Comparison of ENCODE assay signal across 11 cellular contexts in genomic region chrX:101383679-101384078, GRCh38. TPM values are rescaled to one million over a fixed set of nuclear protein-coding genes. Genes with fewer than 3 reads are reported as not detected.
A peak's percentile ranks its signal among the peaks of the same experiment; 100 is the strongest.
DNase-seq lines count a peak whose midpoint lies in the region; ATAC-seq and TF ChIP-seq lines count a peak whose summit lies in the region.
"Had no signal": no experiment of that assay in that cellular context is flagged by ENCODE, and none has a peak within 500 bp of the region (broad histone marks: within the 10 kb centered on the region; RNA-seq: fewer than 3 reads in every experiment).

No MANE protein-coding gene starts in this region.

- H3K4me1 ChIP-seq in neutrophil (ENCODE audit: control insufficient read depth in 1 of 2, insufficient read depth in 1 of 2, low read depth in 1 of 2, low read length in 1 of 2) (peaks cover 27 to 34% of the 10 kb centered on the region in 2 experiments), prostate gland (replicated peaks) (no peaks in the 10 kb centered on the region)

- H3K36me3 ChIP-seq in neutrophil = no peaks in the 10 kb centered on the region
- H3K36me3 ChIP-seq in prostate gland = no peaks in the 10 kb centered on the region

- intact Hi-C loops in activated CD4-positive, alpha-beta T cell treated with anti-CD3 and anti-CD28 coated beads for 36 hours (cut with DNase I, micrococcal nuclease) = no loop called here
- intact Hi-C loops in prostate gland (cut with DNase I) = no loop called here
- intact Hi-C loops in CD4-positive, alpha-beta T cell (cut with DNase I, micrococcal nuclease) = no loop called here

- H3K9me3 ChIP-seq in neutrophil = no peaks in the 10 kb centered on the region
- no peaks in the 10 kb centered on the region for H3K9me3 ChIP-seq in prostate gland
- H3K9me3 ChIP-seq in CD4-positive, alpha-beta T cell (ENCODE audit: control insufficient read depth, low read length) = no peaks in the 10 kb centered on the region

- POLR2A ChIA-PET in activated CD4-positive, alpha-beta T cell treated with anti-CD3 and anti-CD28 coated beads for 36 hours (lab: Charles Lee) = no interaction called here
- POLR2A ChIA-PET in CD4-positive, alpha-beta T cell (lab: Charles Lee) = no interaction called here

- H3K4me1 Mint-ChIP-seq in activated CD4-positive, alpha-beta T cell treated with anti-CD3 and anti-CD28 coated beads for 36 hours = no peaks in the 10 kb centered on the region
- no peaks in the 10 kb centered on the region for H3K4me1 Mint-ChIP-seq in CD4-positive, alpha-beta T cell (ENCODE audit: low read depth)

- ATAC-seq in GM21737 (IDR thresholded peaks at IDR 0.05; ENCODE audit: unreplicated experiment) (peak; percentile 70), HG03460 (IDR thresholded peaks at IDR 0.05; ENCODE audit: unreplicated experiment) (peak; percentile 68)
- no peak for ATAC-seq in activated CD4-positive, alpha-beta T cell treated with anti-CD3 and anti-CD28 coated beads for 36 hours
- no peak for ATAC-seq in CD4-positive, alpha-beta T cell (ENCODE audit: poor library complexity)
- ATAC-seq: naive thymus-derived CD8-positive, alpha-beta T cell had no signal

- H3K27me3 ChIP-seq in neutrophil = no peaks in the 10 kb centered on the region
- no peaks in the 10 kb centered on the region for H3K27me3 ChIP-seq in prostate gland (replicated peaks; ENCODE audit: insufficient read depth)
- H3K27me3 ChIP-seq in CD4-positive, alpha-beta T cell (ENCODE audit: control insufficient read depth, insufficient read depth, low read length) = no peaks in the 10 kb centered on the region

- no peak for TF ChIP-seq POLR2A in prostate gland (IDR thresholded peaks at IDR 0.05)

- DNase-seq in DMS 273 (lab: John Stamatoyannopoulos, UW; ENCODE audit: unreplicated experiment) (peak; percentile 45), DMS 273 treated with DMSO at 0.1 percent for 48 hours (lab: John Stamatoyannopoulos, UW) (no peak), prostate gland (ENCODE audit: low spot score) (no peak)
- no peak for DNase-seq in activated CD4-positive, alpha-beta T cell treated with anti-CD3 and anti-CD28 coated beads for 36 hours
- no peak for DNase-seq in CD4-positive, alpha-beta T cell
- DNase-seq: glutamatergic neuron; naive thymus-derived CD8-positive, alpha-beta T cell had no signal

- peaks cover 3% of the 10 kb centered on the region for H3K27me3 Mint-ChIP-seq in activated CD4-positive, alpha-beta T cell treated with anti-CD3 and anti-CD28 coated beads for 36 hours
- no peaks in the 10 kb centered on the region for H3K27me3 Mint-ChIP-seq in CD4-positive, alpha-beta T cell

- H3K36me3 Mint-ChIP-seq in activated CD4-positive, alpha-beta T cell treated with anti-CD3 and anti-CD28 coated beads for 36 hours (ENCODE audit: low read depth) = no peaks in the 10 kb centered on the region
- H3K36me3 Mint-ChIP-seq in CD4-positive, alpha-beta T cell (ENCODE audit: low read depth) = no peaks in the 10 kb centered on the region
- H3K36me3 Mint-ChIP-seq: naive thymus-derived CD8-positive, alpha-beta T cell had no signal

- no peak overlapping the region for H3K4me3 Mint-ChIP-seq in activated CD4-positive, alpha-beta T cell treated with anti-CD3 and anti-CD28 coated beads for 36 hours
- H3K4me3 Mint-ChIP-seq in CD4-positive, alpha-beta T cell = no peak overlapping the region

- TF ChIP-seq CTCF in neutrophil (IDR thresholded peaks at IDR 0.05) (no peak), prostate gland (IDR thresholded peaks at IDR 0.05) (no peak)
- TF ChIP-seq CTCF in CD4-positive, alpha-beta T cell (IDR thresholded peaks at IDR 0.05) = no peak

- no peak overlapping the region for H3K27ac Mint-ChIP-seq in activated CD4-positive, alpha-beta T cell treated with anti-CD3 and anti-CD28 coated beads for 36 hours
- no peak overlapping the region for H3K27ac Mint-ChIP-seq in CD4-positive, alpha-beta T cell

- H3K9me3 Mint-ChIP-seq in activated CD4-positive, alpha-beta T cell treated with anti-CD3 and anti-CD28 coated beads for 36 hours (ENCODE audit: low read depth) = no peaks in the 10 kb centered on the region
- H3K9me3 Mint-ChIP-seq in CD4-positive, alpha-beta T cell = no peaks in the 10 kb centered on the region
- H3K9me3 Mint-ChIP-seq: naive thymus-derived CD8-positive, alpha-beta T cell had no signal

- CTCF ChIA-PET in activated CD4-positive, alpha-beta T cell treated with anti-CD3 and anti-CD28 coated beads for 36 hours (lab: Charles Lee) = interaction anchor here (0.6 kb wide), 1 partner anchor 45 kb away, joined by 3 read pairs; no protein-coding TSS in a partner anchor
- CTCF ChIA-PET in CD4-positive, alpha-beta T cell (lab: Charles Lee) = interaction anchor here (0.6 kb wide), 1 partner anchor 23 kb away, joined by 4 read pairs; no protein-coding TSS in a partner anchor

- peak overlapping the region; percentile 49 for H3K27ac ChIP-seq in neutrophil
- no peak overlapping the region for H3K27ac ChIP-seq in prostate gland
- H3K27ac ChIP-seq in CD4-positive, alpha-beta T cell (ENCODE audit: low read depth, low read length) = no peak overlapping the region
- H3K27ac ChIP-seq: 22Rv1 had no signal

- WGBS in prostate gland = 42% methylated on average over 2 of the region's 2 CpGs

- H3K4me3 ChIP-seq in neutrophil (ENCODE audit: low read depth in 1 of 2, low read length in 1 of 2) (no peak overlapping the region), prostate gland (no peak overlapping the region)

RNA-seq across cellular contexts. Expression of gene BTK, which starts 2.3 kb away (rescaled TPM):
- not detected for total RNA-seq in activated CD4-positive, alpha-beta T cell treated with anti-CD3 and anti-CD28 coated beads for 36 hours
- total RNA-seq in prostate gland = 1 to 10 TPM; 1.3 to 2.4 TPM
- total RNA-seq in CD4-positive, alpha-beta T cell = under 1 TPM; 0.42 to 0.49 TPM

RNA-seq across cellular contexts. Expression of gene RPL36A, which starts 7.1 kb away (rescaled TPM):
- 100 to 1,000 TPM; 340 to 709 TPM for total RNA-seq in activated CD4-positive, alpha-beta T cell treated with anti-CD3 and anti-CD28 coated beads for 36 hours
- 1,000 to 10,000 TPM in 1 of 2 donors, 100 to 1,000 TPM in 1; 863 to 2,403 TPM for total RNA-seq in prostate gland
- 100 to 1,000 TPM; 417 to 536 TPM for total RNA-seq in CD4-positive, alpha-beta T cell

RNA-seq across cellular contexts. Expression of gene GLA, which starts 24.0 kb away (rescaled TPM):
- total RNA-seq in activated CD4-positive, alpha-beta T cell treated with anti-CD3 and anti-CD28 coated beads for 36 hours = 10 to 100 TPM; 32.6 to 42.2 TPM
- 10 to 100 TPM; 12.6 to 16.4 TPM for total RNA-seq in prostate gland
- 10 to 100 TPM; 26.6 to 26.8 TPM for total RNA-seq in CD4-positive, alpha-beta T cell

RNA-seq across cellular contexts. Expression of gene HNRNPH2, which starts 24.3 kb away (rescaled TPM):
- total RNA-seq in activated CD4-positive, alpha-beta T cell treated with anti-CD3 and anti-CD28 coated beads for 36 hours = 10 to 100 TPM; 18.6 to 26.9 TPM
- 10 to 100 TPM; 43.7 to 56.3 TPM for total RNA-seq in prostate gland
- total RNA-seq in CD4-positive, alpha-beta T cell = 10 to 100 TPM; 50.9 to 51.4 TPM

RNA-seq across cellular contexts. Expression of gene TIMM8A, which starts 35.1 kb away (rescaled TPM):
- 10 to 100 TPM; 12.8 to 23.8 TPM for total RNA-seq in activated CD4-positive, alpha-beta T cell treated with anti-CD3 and anti-CD28 coated beads for 36 hours
- 1 to 10 TPM; 4.0 to 4.9 TPM for total RNA-seq in prostate gland
- 1 to 10 TPM; 5.0 to 6.4 TPM for total RNA-seq in CD4-positive, alpha-beta T cell

Comparison
In these comparisons a context has a peak if more than half of its experiments do, and no peak if none do; other contexts are left out.
1. ATAC-seq: peak in GM21737 (single experiment) and HG03460 (single experiment); none in activated CD4-positive, alpha-beta T cell treated with anti-CD3 and anti-CD28 coated beads for 36 hours (single experiment) and CD4-positive, alpha-beta T cell (single experiment).